13 cellular contexts compared by ENCODE assay signal in genomic region chr1:180131510-180131909, GRCh38.
DNase-seq lines count a peak whose midpoint lies in the region; ATAC-seq, FAIRE-seq and TF ChIP-seq lines count a peak whose summit lies in the region.
"Had no signal": no experiment of that assay in that cellular context is flagged by ENCODE, and none has a peak within 500 bp of the region (broad histone marks: within the 10 kb centered on the region; RNA-seq: fewer than 3 reads in every experiment).

No MANE protein-coding gene starts in this region.

- H3K9ac ChIP-seq in MM.1S (ENCODE audit: low read length), result no peak overlapping the region

- ATAC-seq in effector memory CD8-positive, alpha-beta T cell (replicated peaks), result peak; percentile 33
- ATAC-seq: HCT116 had no signal

- H3K4me1 Mint-ChIP-seq in effector memory CD8-positive, alpha-beta T cell (ENCODE audit: low read depth in 2 of 2), result no peaks in the 10 kb centered on the region
- H3K4me1 Mint-ChIP-seq: nephron had no signal

- no peak overlapping the region for H3K27ac Mint-ChIP-seq in effector memory CD8-positive, alpha-beta T cell
- H3K27ac Mint-ChIP-seq: nephron had no signal

- DNase-seq in NK-92 treated with Interleukin-12 subunit alpha and Interleukin-12 subunit beta, amount 100 ng/mL, for 24 hours (lab: John Stamatoyannopoulos, UW), result peak; percentile 75
- DNase-seq in NK-92 (lab: John Stamatoyannopoulos, UW; ENCODE audit: unreplicated experiment) (no peak), RCC 7860 (ENCODE audit: low spot score) (peak; percentile 53), skeletal muscle cell (ENCODE audit: low read depth) (peak; percentile 87), MM.1S (no peak), NCI-H446 treated with DMSO at 0.1 percent for 48 hours (lab: John Stamatoyannopoulos, UW) (no peak), 8988T (no peak)
- no peak for DNase-seq in effector memory CD8-positive, alpha-beta T cell
- DNase-seq: activated effector memory CD4-positive, alpha-beta T cell treated with anti-CD3 and anti-CD28 coated beads, Interleukin-2, amount 50 U/mL, for 16 hours; KG1; SHP77 treated with DMSO at 0.1 percent for 48 hours had no signal

- no peaks in the 10 kb centered on the region for H3K36me3 ChIP-seq in MM.1S (replicated peaks; ENCODE audit: insufficient read depth, low read length)

- peaks cover 44 to 67% of the 10 kb centered on the region in 2 donors for H3K27me3 Mint-ChIP-seq in effector memory CD8-positive, alpha-beta T cell

- H3K4me3 ChIP-seq in skeletal muscle cell (ENCODE audit: low read depth, low read length), result no peak overlapping the region
- no peak overlapping the region for H3K4me3 ChIP-seq in MM.1S (ENCODE audit: low read length)

- H3K27ac ChIP-seq in MM.1S (ENCODE audit: low read length), result no peak overlapping the region

- no peaks in the 10 kb centered on the region for H3K9me3 ChIP-seq in MM.1S (replicated peaks; ENCODE audit: insufficient read depth, low read length)

- 0 out of 2 replicates have a peak, but pooled peaks cover 5% of the 10 kb centered on the region for H3K4me1 ChIP-seq in MM.1S (ENCODE audit: low read length)

- no peaks in the 10 kb centered on the region for H3K27me3 ChIP-seq in MM.1S (replicated peaks; ENCODE audit: insufficient read depth, low read length)

- H3K4me2 ChIP-seq in MM.1S (ENCODE audit: low read depth, low read length), result no peak overlapping the region

- H3F3A ChIP-seq in MM.1S (ENCODE audit: insufficient read depth, low read length), result no peaks in the 10 kb centered on the region

- TF ChIP-seq CTCF in MM.1S (IDR thresholded peaks at IDR 0.05; ENCODE audit: low read length), result no peak

- H3K36me3 Mint-ChIP-seq in effector memory CD8-positive, alpha-beta T cell (ENCODE audit: insufficient read depth), result no peaks in the 10 kb centered on the region

- no peaks in the 10 kb centered on the region for H3K9me2 ChIP-seq in MM.1S (replicated peaks; ENCODE audit: insufficient read depth, low read length)

- H2AFZ ChIP-seq in MM.1S (ENCODE audit: low read length), result no peak overlapping the region

- no peak for FAIRE-seq in RCC 7860 (lab: Jason Lieb, UNC)

- H3K4me3 Mint-ChIP-seq in effector memory CD8-positive, alpha-beta T cell, result no peak overlapping the region
- H3K4me3 Mint-ChIP-seq: nephron had no signal

- no peaks in the 10 kb centered on the region for H3K79me2 ChIP-seq in MM.1S (ENCODE audit: low read length)

- H4K20me1 ChIP-seq in MM.1S (ENCODE audit: insufficient read depth, low read length), result no peaks in the 10 kb centered on the region

- no peaks in the 10 kb centered on the region for H3K9me3 Mint-ChIP-seq in effector memory CD8-positive, alpha-beta T cell

Comparison
In these comparisons a context has a peak if more than half of its experiments do, and no peak if none do; other contexts are left out.
1. DNase-seq: peak in NK-92 treated with Interleukin-12 subunit alpha and Interleukin-12 subunit beta, amount 100 ng/mL, for 24 hours (single experiment), RCC 7860 (single experiment) and skeletal muscle cell (single experiment); none in NK-92 (single experiment), effector memory CD8-positive, alpha-beta T cell (0 of 3), MM.1S (single experiment), NCI-H446 treated with DMSO at 0.1 percent for 48 hours (single experiment) and 8988T (single experiment).